In the genomic region with DNA sequence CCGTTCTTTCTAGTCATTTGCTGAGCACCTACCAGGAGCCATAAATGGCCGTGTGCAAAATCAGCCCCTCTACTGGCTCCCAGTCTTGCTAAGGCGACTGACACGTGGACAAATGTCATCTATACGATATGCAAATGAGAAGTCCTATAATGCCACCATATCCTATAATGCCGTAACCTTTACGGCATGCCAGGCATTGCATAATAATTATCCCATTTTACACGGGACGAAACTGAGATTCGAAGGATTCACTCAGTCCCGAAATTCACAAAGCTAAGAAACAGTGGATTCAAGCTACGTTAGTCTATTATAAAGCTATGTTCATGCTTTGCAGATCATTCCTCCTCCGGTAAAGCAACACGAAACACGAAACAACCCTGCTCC, we compare ENCODE assay signal across 16 cellular contexts. TPM values are rescaled to one million over a fixed set of nuclear protein-coding genes. Genes with fewer than 3 reads are reported as not detected.
"Had no signal": no experiment of that assay in that cellular context is flagged by ENCODE, and none has a peak within 500 bp of the region (broad histone marks: within the 10 kb centered on the region; RNA-seq: fewer than 3 reads in every experiment).

No MANE protein-coding gene starts in this region.

- H3K4me3 Mint-ChIP-seq: activated CD4-positive, alpha-beta memory T cell treated with anti-CD3 and anti-CD28 coated beads for 36 hours; activated CD4-positive, alpha-beta T cell treated with anti-CD3 and anti-CD28 coated beads for 36 hours; activated CD8-positive, alpha-beta memory T cell treated with anti-CD3 and anti-CD28 coated beads, Interleukin-2, amount 10 ng/mL, durations not matched to agents 7 days and 5 days; activated naive CD4-positive, alpha-beta T cell treated with anti-CD3 and anti-CD28 coated beads for 36 hours; activated naive CD8-positive, alpha-beta T cell treated with anti-CD3 and anti-CD28 coated beads, Interleukin-2, amount 50 U/mL, for 24 hours; T-helper 1 cell treated with Interleukin-12 subunit alpha and Interleukin-12 subunit beta and Interleukin-4 antibody, amounts not matched to agents 30 μg/mL and 1 μg/mL, for 36 hours had no signal

- H3K36me3 Mint-ChIP-seq: activated CD4-positive, alpha-beta memory T cell treated with anti-CD3 and anti-CD28 coated beads for 36 hours; activated CD8-positive, alpha-beta memory T cell treated with anti-CD3 and anti-CD28 coated beads, Interleukin-2, amount 10 ng/mL, durations not matched to agents 7 days and 5 days; naive thymus-derived CD8-positive, alpha-beta T cell had no signal

- H3K36me3 ChIP-seq: ascending aorta, colonic mucosa, heart right ventricle, right atrium auricular region, tibial nerve had no signal

- H3K27me3 Mint-ChIP-seq: activated CD4-positive, alpha-beta memory T cell treated with anti-CD3 and anti-CD28 coated beads for 36 hours; activated CD4-positive, alpha-beta T cell treated with anti-CD3 and anti-CD28 coated beads for 36 hours; activated CD8-positive, alpha-beta memory T cell treated with anti-CD3 and anti-CD28 coated beads, Interleukin-2, amount 10 ng/mL, durations not matched to agents 7 days and 5 days; activated naive CD8-positive, alpha-beta T cell treated with anti-CD3 and anti-CD28 coated beads, Interleukin-2, amount 50 U/mL, for 24 hours; naive thymus-derived CD8-positive, alpha-beta T cell; progenitor cell of endocrine pancreas had no signal

- H3K9me3 ChIP-seq: ascending aorta, colonic mucosa, heart right ventricle, right atrium auricular region, tibial nerve had no signal

- H3K27ac Mint-ChIP-seq: activated CD4-positive, alpha-beta T cell treated with anti-CD3 and anti-CD28 coated beads for 36 hours; activated naive CD4-positive, alpha-beta T cell treated with anti-CD3 and anti-CD28 coated beads for 36 hours; activated naive CD8-positive, alpha-beta T cell treated with anti-CD3 and anti-CD28 coated beads, Interleukin-2, amount 50 U/mL, for 24 hours; activated T-helper 2 cell treated with anti-CD3 and anti-CD28 coated beads, Interferon-gamma antibody, Interleukin-2, Interleukin-4, amounts not matched to agents 10 μg/mL and 5 μg/mL and 100 μg/mL, durations not matched to agents 14 hours and 24 hours and 36 hours; progenitor cell of endocrine pancreas had no signal

- H3K27me3 ChIP-seq: ascending aorta, colonic mucosa, heart right ventricle, right atrium auricular region, tibial nerve had no signal

- H3K4me3 ChIP-seq: ascending aorta, colonic mucosa, heart right ventricle, right atrium auricular region, skin epidermis, tibial nerve had no signal

- FAIRE-seq: frontal cortex had no signal

- H3K4me1 ChIP-seq: ascending aorta, colonic mucosa, right atrium auricular region had no signal

- H3K9me3 Mint-ChIP-seq: activated CD4-positive, alpha-beta memory T cell treated with anti-CD3 and anti-CD28 coated beads for 36 hours; activated naive CD4-positive, alpha-beta T cell treated with anti-CD3 and anti-CD28 coated beads for 36 hours; activated naive CD8-positive, alpha-beta T cell treated with anti-CD3 and anti-CD28 coated beads, Interleukin-2, amount 50 U/mL, for 24 hours; activated T-helper 2 cell treated with anti-CD3 and anti-CD28 coated beads, Interferon-gamma antibody, Interleukin-2, Interleukin-4, amounts not matched to agents 10 μg/mL and 5 μg/mL and 100 μg/mL, durations not matched to agents 14 hours and 24 hours and 36 hours; naive thymus-derived CD8-positive, alpha-beta T cell; T-helper 1 cell treated with Interleukin-12 subunit alpha and Interleukin-12 subunit beta and Interleukin-4 antibody, amounts not matched to agents 30 μg/mL and 1 μg/mL, for 36 hours had no signal

- H3K27ac ChIP-seq: ascending aorta, colonic mucosa, heart right ventricle, right atrium auricular region, skin epidermis, tibial nerve had no signal

RNA-seq across cellular contexts. Expression of a gene that starts 44.7 kb away (rescaled TPM):
- total RNA-seq: activated CD4-positive, alpha-beta memory T cell treated with anti-CD3 and anti-CD28 coated beads for 36 hours; activated CD4-positive, alpha-beta T cell treated with anti-CD3 and anti-CD28 coated beads for 36 hours; activated CD8-positive, alpha-beta memory T cell treated with anti-CD3 and anti-CD28 coated beads, Interleukin-2, amount 10 ng/mL, durations not matched to agents 7 days and 5 days; activated naive CD4-positive, alpha-beta T cell treated with anti-CD3 and anti-CD28 coated beads for 36 hours; activated T-helper 2 cell treated with anti-CD3 and anti-CD28 coated beads, Interferon-gamma antibody, Interleukin-2, Interleukin-4, amounts not matched to agents 10 μg/mL and 5 μg/mL and 100 μg/mL, durations not matched to agents 14 hours and 24 hours and 36 hours; ascending aorta; naive thymus-derived CD8-positive, alpha-beta T cell; tibial nerve had no signal
- polyA plus RNA-seq: heart right ventricle; naive thymus-derived CD8-positive, alpha-beta T cell had no signal
